Comparison of ENCODE assay signal across 9 cellular contexts in the genomic region with DNA sequence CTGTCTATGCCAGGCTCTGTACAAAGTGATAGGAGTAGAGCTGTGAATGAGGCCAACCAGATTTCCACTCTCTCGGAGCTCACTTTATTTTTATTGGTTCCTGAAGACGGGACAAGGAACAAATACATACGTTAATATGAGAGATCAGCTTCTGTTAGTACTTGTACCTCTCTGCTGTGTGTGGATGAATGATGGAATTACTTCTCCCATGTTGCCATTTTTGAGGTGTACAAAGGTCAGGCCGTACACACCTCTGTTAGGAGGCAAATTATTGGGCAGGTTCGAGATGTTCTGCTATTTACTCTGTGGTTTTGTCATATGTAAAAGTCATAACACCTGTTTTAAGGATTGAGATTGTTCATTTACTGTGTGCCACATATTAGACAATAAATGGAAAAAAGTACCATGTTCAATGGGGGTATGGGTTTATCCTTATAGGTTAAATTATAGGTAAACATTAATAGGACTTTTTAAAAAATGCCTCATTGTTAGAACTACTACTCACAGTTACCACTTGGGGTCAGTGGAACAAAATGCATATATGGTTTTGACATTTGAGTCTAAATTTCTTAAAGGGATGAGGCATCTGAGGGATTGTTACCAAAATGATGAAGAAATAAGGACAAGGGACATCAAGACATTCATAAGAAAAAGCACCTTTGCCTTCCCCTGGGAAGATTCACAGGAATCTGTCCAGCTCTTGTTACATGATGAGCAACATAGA. TPM values are rescaled to one million over a fixed set of nuclear protein-coding genes. Genes with fewer than 3 reads are reported as not detected.
DNase-seq lines count a peak whose midpoint lies in the region; ATAC-seq and TF ChIP-seq lines count a peak whose summit lies in the region.
"Had no signal": no experiment of that assay in that cellular context is flagged by ENCODE, and none has a peak within 500 bp of the region (broad histone marks: within the 10 kb centered on the region; RNA-seq: fewer than 3 reads in every experiment).

No MANE protein-coding gene starts in this region.

- no peaks in the 10 kb centered on the region for H4K20me1 ChIP-seq in GM23248 (ENCODE audit: insufficient read depth)

- intact Hi-C loops in lower lobe of right lung (cut with DNase I), result no loop called here

- CTCF ChIA-PET in activated CD8-positive, alpha-beta T cell treated with anti-CD3 and anti-CD28 coated beads, Interleukin-2, amount 10 ng/mL, durations not matched to agents 7 days and 5 days (lab: Charles Lee), result interaction anchor here (1.0 to 2.6 kb wide), 11 partner anchors 8 to 445 kb away, joined by 4 to 20 read pairs (median 8); partner anchors contain the start of genes C12orf60, ERP27, RERG and WBP11

- POLR2A ChIA-PET in activated CD8-positive, alpha-beta T cell treated with anti-CD3 and anti-CD28 coated beads, Interleukin-2, amount 10 ng/mL, durations not matched to agents 7 days and 5 days (lab: Charles Lee), result interaction anchor here (0.6 to 3.3 kb wide), 3 partner anchors 11 to 25 kb away, joined by 3 to 39 read pairs (median 3); partner anchors contain the start of genes C12orf60 and WBP11

- H3K4me3 Mint-ChIP-seq in activated CD8-positive, alpha-beta T cell treated with anti-CD3 and anti-CD28 coated beads, Interleukin-2, amount 10 ng/mL, durations not matched to agents 7 days and 5 days, result peak overlapping the region; percentile 96

- H3K9me3 ChIP-seq in GM23248 (ENCODE audit: low read depth) (no peaks in the 10 kb centered on the region), lower lobe of right lung (no peaks in the 10 kb centered on the region)

- peaks cover 18% of the 10 kb centered on the region for H3K36me3 Mint-ChIP-seq in activated CD8-positive, alpha-beta T cell treated with anti-CD3 and anti-CD28 coated beads, Interleukin-2, amount 10 ng/mL, durations not matched to agents 7 days and 5 days (ENCODE audit: low read depth)

- H3K9me3 Mint-ChIP-seq in activated CD8-positive, alpha-beta T cell treated with anti-CD3 and anti-CD28 coated beads, Interleukin-2, amount 10 ng/mL, durations not matched to agents 7 days and 5 days (ENCODE audit: insufficient read depth), result no peaks in the 10 kb centered on the region

- H3K27ac ChIP-seq in GM23248, result peak overlapping the region; percentile 87
- H3K27ac ChIP-seq in lower lobe of right lung, result peak overlapping the region; percentile 97
- H3K27ac ChIP-seq: SK-N-MC had no signal

- ATAC-seq in activated CD8-positive, alpha-beta T cell treated with anti-CD3 and anti-CD28 coated beads, Interleukin-2, amount 10 ng/mL, durations not matched to agents 7 days and 5 days, result no peak
- ATAC-seq in lower lobe of right lung (no peak), HG02885 (IDR thresholded peaks at IDR 0.05; ENCODE audit: poor library complexity, unreplicated experiment) (no peak)

- H3K4me1 ChIP-seq in GM23248 (ENCODE audit: insufficient read depth), result peaks cover 25% of the 10 kb centered on the region
- peaks cover 20% of the 10 kb centered on the region for H3K4me1 ChIP-seq in lower lobe of right lung

- peak overlapping the region; percentile 98 for H3K27ac Mint-ChIP-seq in activated CD8-positive, alpha-beta T cell treated with anti-CD3 and anti-CD28 coated beads, Interleukin-2, amount 10 ng/mL, durations not matched to agents 7 days and 5 days

- in situ Hi-C loops in GM23248 (cut with MboI), result no loop called here

- peaks cover 50% of the 10 kb centered on the region for H3K4me1 Mint-ChIP-seq in activated CD8-positive, alpha-beta T cell treated with anti-CD3 and anti-CD28 coated beads, Interleukin-2, amount 10 ng/mL, durations not matched to agents 7 days and 5 days (ENCODE audit: low read depth)

- no peak for TF ChIP-seq CTCF in AG09309 (IDR thresholded peaks at IDR 0.05; ENCODE audit: control insufficient read depth, insufficient read depth, low read depth, low read length, missing control alignments)
- no peak for TF ChIP-seq CTCF in lower lobe of right lung (IDR thresholded peaks at IDR 0.05)

- H3K27me3 ChIP-seq in GM23248 (replicated peaks; ENCODE audit: insufficient read depth), result no peaks in the 10 kb centered on the region
- H3K27me3 ChIP-seq in lower lobe of right lung (ENCODE audit: low read depth), result no peaks in the 10 kb centered on the region

- peak overlapping the region; percentile 93 for H3K4me2 ChIP-seq in GM23248 (ENCODE audit: unreplicated experiment)

- no peaks in the 10 kb centered on the region for H3K36me3 ChIP-seq in GM23248 (ENCODE audit: low read depth)
- H3K36me3 ChIP-seq in lower lobe of right lung, result no peaks in the 10 kb centered on the region

- no peaks in the 10 kb centered on the region for H3K27me3 Mint-ChIP-seq in activated CD8-positive, alpha-beta T cell treated with anti-CD3 and anti-CD28 coated beads, Interleukin-2, amount 10 ng/mL, durations not matched to agents 7 days and 5 days (ENCODE audit: low read depth)

- H3K9ac ChIP-seq in GM23248, result peak overlapping the region; percentile 89

- DNase-seq in AG09309 (ENCODE audit: low read depth), result no peak
- DNase-seq in GM23248, result peak; percentile 51
- no peak for DNase-seq in activated CD8-positive, alpha-beta T cell treated with anti-CD3 and anti-CD28 coated beads, Interleukin-2, amount 10 ng/mL, durations not matched to agents 7 days and 5 days
- DNase-seq in lower lobe of right lung, result no peak
- no peak for DNase-seq in midbrain (lab: John Stamatoyannopoulos, UW)
- DNase-seq in occipital lobe (lab: John Stamatoyannopoulos, UW), result no peak
- DNase-seq in NCI-H526 treated with DMSO at 0.1 percent for 48 hours (lab: John Stamatoyannopoulos, UW), result no peak

- peak overlapping the region; percentile 85; the same call in 1 of the 2 replicates for H2AFZ ChIP-seq in GM23248

- no peaks in the 10 kb centered on the region for H3K9me2 ChIP-seq in GM23248 (ENCODE audit: insufficient read depth)

- peak overlapping the region; percentile 87 for H3K4me3 ChIP-seq in AG09309 (ENCODE audit: control insufficient read depth, low read depth, low read length)
- H3K4me3 ChIP-seq in GM23248, result peak overlapping the region; percentile 87
- peak overlapping the region; percentile 75 for H3K4me3 ChIP-seq in lower lobe of right lung

- H3K79me2 ChIP-seq in GM23248 (ENCODE audit: insufficient read depth), result peaks cover 20% of the 10 kb centered on the region

- H3F3A ChIP-seq in GM23248 (ENCODE audit: insufficient read depth), result peaks cover 28% of the 10 kb centered on the region

- 65 to 68% methylated on average over 5 of the region's 5 CpGs for WGBS in GM23248 (ENCODE audit: low coverage in 1 of 2, low lambda C conversion rate in 2 of 2, missing lambda C conversion rate in 2 of 2), 2 experiments

RNA-seq across cellular contexts. Expression of gene WBP11, which starts 26.9 kb away (rescaled TPM):
- 5.5 and 11.8 TPM in 2 replicates for total RNA-seq in GM23248 (2014; rRNA removed; shearing (Covaris generic))
- 44.0 and 46.1 TPM in 2 replicates for polyA plus RNA-seq in GM23248 (2016; fragmentation: Nextera tagmentation; extraction: Ambion mirVana)
- total RNA-seq in activated CD8-positive, alpha-beta T cell treated with anti-CD3 and anti-CD28 coated beads, Interleukin-2, amount 10 ng/mL, durations not matched to agents 7 days and 5 days, result 10 to 100 TPM; 98.2 to 98.6 TPM
- total RNA-seq in lower lobe of right lung (49.3 TPM), occipital lobe (16.1 TPM)

RNA-seq across cellular contexts. Expression of gene C12orf60, which starts 27.1 kb away (rescaled TPM):
- 1.2 and 2.3 TPM in 2 replicates for total RNA-seq in GM23248 (2014; rRNA removed; shearing (Covaris generic))
- polyA plus RNA-seq in GM23248 (2016; fragmentation: Nextera tagmentation; extraction: Ambion mirVana), result 0.86 and 1.2 TPM in 2 replicates
- 1 to 10 TPM; 1.4 to 1.5 TPM for total RNA-seq in activated CD8-positive, alpha-beta T cell treated with anti-CD3 and anti-CD28 coated beads, Interleukin-2, amount 10 ng/mL, durations not matched to agents 7 days and 5 days
- 0.77 TPM for total RNA-seq in lower lobe of right lung
- total RNA-seq in occipital lobe, result 3.6 TPM

RNA-seq across cellular contexts. Expression of gene SMCO3, which starts 37.6 kb away (rescaled TPM):
- total RNA-seq in GM23248 (2014; rRNA removed; shearing (Covaris generic)), result not detected in 2 replicates
- not detected in 2 replicates for polyA plus RNA-seq in GM23248 (2016; fragmentation: Nextera tagmentation; extraction: Ambion mirVana)
- not detected for total RNA-seq in activated CD8-positive, alpha-beta T cell treated with anti-CD3 and anti-CD28 coated beads, Interleukin-2, amount 10 ng/mL, durations not matched to agents 7 days and 5 days
- total RNA-seq in lower lobe of right lung (0.68 TPM), occipital lobe (not detected)
